In genomic region chr16:85449195-85449884, GRCh38 we compare ENCODE assay signal across 1 cellular context.
TF ChIP-seq lines count a peak whose summit lies in the region.

No MANE protein-coding gene starts in this region.

TF ChIP-seq in HepG2, 621 proteins besides CTCF, POLR2A, EP300 and RAD21 (continued from another document and continues in another):
- TF ChIP-seq IRF9 (CRISPR knock-in tag; IDR thresholded peaks at IDR 0.05; ENCODE audit: borderline replicate concordance) = peak; percentile 7; the same call in 1 of the 2 replicates
- no peak for TF ChIP-seq SIN3B (IDR thresholded peaks at IDR 0.05; ENCODE audit: low read length)
- TF ChIP-seq KLF13 (CRISPR knock-in tag; IDR thresholded peaks at IDR 0.05) = 0 out of 2 replicates have a peak, but pooled peaks have one; percentile 17
- TF ChIP-seq TEAD2 (CRISPR knock-in tag; IDR thresholded peaks at IDR 0.05) = no peak
- TF ChIP-seq SALL2 (CRISPR knock-in tag; IDR thresholded peaks at IDR 0.05) = no peak
- TF ChIP-seq ZNF530 (CRISPR knock-in tag; IDR thresholded peaks at IDR 0.05; ENCODE audit: low read depth) = no peak
- peak; percentile 68; the same call in 1 of the 2 replicates for TF ChIP-seq ZBTB10 (CRISPR knock-in tag; IDR thresholded peaks at IDR 0.05; ENCODE audit: borderline replicate concordance)
- TF ChIP-seq TOE1 (CRISPR knock-in tag; IDR thresholded peaks at IDR 0.05) = no peak
- no peak for TF ChIP-seq FOSL1 (CRISPR knock-in tag; IDR thresholded peaks at IDR 0.05; ENCODE audit: borderline replicate concordance)
- no peak for TF ChIP-seq CHCHD3 (CRISPR knock-in tag; IDR thresholded peaks at IDR 0.05)
- no peak for TF ChIP-seq ATF6 (CRISPR knock-in tag; conservative IDR thresholded peaks at IDR 0.05)
- no peak for TF ChIP-seq PLRG1 (conservative IDR thresholded peaks at IDR 0.05)
- TF ChIP-seq ZNF562 (CRISPR knock-in tag; IDR thresholded peaks at IDR 0.05; ENCODE audit: borderline replicate concordance) = no peak
- TF ChIP-seq ZSCAN25 (CRISPR knock-in tag; IDR thresholded peaks at IDR 0.05) = no peak; the same call in 1 of the 2 replicates
- no peak for TF ChIP-seq JUNB (CRISPR knock-in tag; IDR thresholded peaks at IDR 0.05; ENCODE audit: borderline replicate concordance)
- no peak for TF ChIP-seq SNAPC5 (CRISPR knock-in tag; IDR thresholded peaks at IDR 0.05; ENCODE audit: borderline replicate concordance)
- TF ChIP-seq PCBP1 (IDR thresholded peaks at IDR 0.05; ENCODE audit: borderline replicate concordance, low read depth, low read length) = 0 out of 2 replicates have a peak, but pooled peaks have one; percentile 6
- TF ChIP-seq ZNF563 (CRISPR knock-in tag; IDR thresholded peaks at IDR 0.05) = no peak; the same call in 1 of the 2 replicates
- no peak for TF ChIP-seq ZC3H4 (CRISPR knock-in tag; IDR thresholded peaks at IDR 0.05; ENCODE audit: borderline replicate concordance)
- TF ChIP-seq TFDP1 (CRISPR knock-in tag; IDR thresholded peaks at IDR 0.05; ENCODE audit: borderline replicate concordance) = no peak
- peak; percentile 19; the same call in 1 of the 2 replicates for TF ChIP-seq ZNF776 (CRISPR knock-in tag; IDR thresholded peaks at IDR 0.05)
- TF ChIP-seq ZSCAN31 (CRISPR knock-in tag; IDR thresholded peaks at IDR 0.05; ENCODE audit: low read depth) = peak; percentile 0; the same call in 1 of the 2 replicates
- TF ChIP-seq DNMT1 (CRISPR knock-in tag; IDR thresholded peaks at IDR 0.05) = no peak; the same call in 1 of the 2 replicates
- peak; percentile 98 for TF ChIP-seq ZMYM3 (CRISPR knock-in tag; IDR thresholded peaks at IDR 0.05)
- no peak for TF ChIP-seq PRMT3 (CRISPR knock-in tag; IDR thresholded peaks at IDR 0.05; ENCODE audit: borderline replicate concordance, low read depth)
- TF ChIP-seq BCLAF1 (IDR thresholded peaks at IDR 0.05) = no peak
- TF ChIP-seq CERS6 (CRISPR knock-in tag; IDR thresholded peaks at IDR 0.05) = no peak
- TF ChIP-seq ZNF772 (CRISPR knock-in tag; IDR thresholded peaks at IDR 0.05) = 0 out of 2 replicates have a peak, but pooled peaks have one; percentile 8
- peak; percentile 27 for TF ChIP-seq ZMYM4 (CRISPR knock-in tag; IDR thresholded peaks at IDR 0.05)
- no peak for TF ChIP-seq NCOA5 (CRISPR knock-in tag; IDR thresholded peaks at IDR 0.05)
- TF ChIP-seq ZBTB33 (CRISPR knock-in tag; IDR thresholded peaks at IDR 0.05) = no peak
- TF ChIP-seq NR0B2 (CRISPR knock-in tag; IDR thresholded peaks at IDR 0.05) = no peak
- TF ChIP-seq SNRNP70 (IDR thresholded peaks at IDR 0.05; ENCODE audit: low read depth, low read length) = no peak
- TF ChIP-seq TSC22D2 (CRISPR knock-in tag; IDR thresholded peaks at IDR 0.05; ENCODE audit: borderline replicate concordance) = no peak
- 0 out of 2 replicates have a peak, but pooled peaks have one; percentile 0 for TF ChIP-seq PHF20 (CRISPR knock-in tag; IDR thresholded peaks at IDR 0.05)
- 0 out of 2 replicates have a peak, but pooled peaks have one; percentile 84 for TF ChIP-seq ZNF33A (CRISPR knock-in tag; IDR thresholded peaks at IDR 0.05; ENCODE audit: borderline replicate concordance)
- TF ChIP-seq ZNF235 (CRISPR knock-in tag; IDR thresholded peaks at IDR 0.05; ENCODE audit: borderline replicate concordance) = no peak
- no peak for TF ChIP-seq TERF1 (CRISPR knock-in tag; IDR thresholded peaks at IDR 0.05)
- no peak for TF ChIP-seq ZNF124 (CRISPR knock-in tag; IDR thresholded peaks at IDR 0.05)
- TF ChIP-seq PHF8 (CRISPR knock-in tag; IDR thresholded peaks at IDR 0.05) = peak; percentile 41; the same call in 1 of the 2 replicates
- no peak for TF ChIP-seq ETV6 (CRISPR knock-in tag; conservative IDR thresholded peaks at IDR 0.05)
- TF ChIP-seq MIER3 (CRISPR knock-in tag; IDR thresholded peaks at IDR 0.05; ENCODE audit: borderline replicate concordance) = no peak
- no peak for TF ChIP-seq ATF1 (CRISPR knock-in tag; IDR thresholded peaks at IDR 0.05)
- TF ChIP-seq ARHGAP35 (CRISPR knock-in tag; IDR thresholded peaks at IDR 0.05; ENCODE audit: borderline replicate concordance) = no peak
- TF ChIP-seq ATF7 (IDR thresholded peaks at IDR 0.05) = no peak
- no peak for TF ChIP-seq ATF7 (CRISPR knock-in tag; IDR thresholded peaks at IDR 0.05)
- TF ChIP-seq ZKSCAN8 (CRISPR knock-in tag; IDR thresholded peaks at IDR 0.05; ENCODE audit: borderline replicate concordance) = no peak; the same call in 1 of the 2 replicates
- 0 out of 2 replicates have a peak, but pooled peaks have one; percentile 17 for TF ChIP-seq SETDB1 (CRISPR knock-in tag; IDR thresholded peaks at IDR 0.05; ENCODE audit: borderline replicate concordance)
- TF ChIP-seq HOXA9 (CRISPR knock-in tag; IDR thresholded peaks at IDR 0.05; ENCODE audit: borderline replicate concordance) = no peak
- 0 out of 2 replicates have a peak, but pooled peaks have one; percentile 72 for TF ChIP-seq ZBTB46 (CRISPR knock-in tag; IDR thresholded peaks at IDR 0.05; ENCODE audit: borderline replicate concordance)
- no peak; the same call in 1 of the 2 replicates for TF ChIP-seq NAIF1 (CRISPR knock-in tag; IDR thresholded peaks at IDR 0.05; ENCODE audit: borderline replicate concordance)
- no peak for TF ChIP-seq ZNF672 (CRISPR knock-in tag; IDR thresholded peaks at IDR 0.05)
- no peak for TF ChIP-seq MZF1 (CRISPR knock-in tag; IDR thresholded peaks at IDR 0.05; ENCODE audit: borderline replicate concordance)
